In the genomic region with DNA sequence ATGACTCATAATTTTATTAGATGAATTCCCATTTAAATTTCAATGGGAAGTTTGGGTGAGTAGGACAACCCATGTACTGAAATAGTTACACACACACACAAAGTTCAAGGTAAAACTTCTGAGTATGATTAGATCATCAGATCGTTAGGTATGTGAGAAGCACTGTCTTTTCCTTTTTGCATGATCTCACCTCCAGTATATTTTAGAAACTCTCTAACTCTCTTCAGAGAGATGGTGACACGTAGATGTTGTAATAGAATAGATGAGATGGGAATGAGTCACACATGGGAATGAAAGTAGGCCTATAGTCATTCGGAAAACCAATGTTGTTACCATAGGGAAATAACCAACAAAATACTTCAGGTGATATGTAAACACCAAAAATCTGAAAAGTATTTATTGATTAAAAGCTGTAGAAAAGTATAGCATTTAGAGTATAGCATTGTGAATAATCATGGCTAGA, we compare ENCODE assay signal across 11 cellular contexts. TPM values are rescaled to one million over a fixed set of nuclear protein-coding genes. Genes with fewer than 3 reads are reported as not detected.
A peak's percentile ranks its signal among the peaks of the same experiment; 100 is the strongest.
DNase-seq lines count a peak whose midpoint lies in the region; ATAC-seq, FAIRE-seq and TF ChIP-seq lines count a peak whose summit lies in the region.
"Had no signal": no experiment of that assay in that cellular context is flagged by ENCODE, and none has a peak within 500 bp of the region (broad histone marks: within the 10 kb centered on the region; RNA-seq: fewer than 3 reads in every experiment).

No MANE protein-coding gene starts in this region.

- peak overlapping the region; percentile 99 for H3K27ac ChIP-seq in ACC112 (ENCODE audit: low read depth, low read length)

- H3K4me1 ChIP-seq in ACC112 (ENCODE audit: control insufficient read depth, insufficient read depth, low read length, unreplicated experiment): peaks cover 30% of the 10 kb centered on the region

- no peak for FAIRE-seq in frontal cortex (lab: Jason Lieb, UNC)

- ATAC-seq in GM21423 (IDR thresholded peaks at IDR 0.05; ENCODE audit: unreplicated experiment): no peak

- H3K4me3 ChIP-seq in ACC112 (ENCODE audit: low read depth, low read length) (no peak overlapping the region), foreskin fibroblast (ENCODE audit: low read depth in 1 of 2, low read length in 2 of 2) (no peak overlapping the region)

- H3K79me2 ChIP-seq in ACC112 (ENCODE audit: control insufficient read depth, insufficient read depth, low read length, unreplicated experiment): no peaks in the 10 kb centered on the region

- no peak overlapping the region for H2AFZ ChIP-seq in ACC112 (ENCODE audit: low read length, unreplicated experiment)

- DNase-seq in GM20000 (ENCODE audit: low spot score) (peak; percentile 39), RPMI7951 (ENCODE audit: low read depth) (peak; percentile 84), foreskin fibroblast (peak; percentile 87 to 90), NCI-H774 (lab: John Stamatoyannopoulos, UW) (no peak), activated gamma-delta T cell (lab: John Stamatoyannopoulos, UW) (no peak), frontal cortex (ENCODE audit: low spot score in 2 of 2) (no peak)
- DNase-seq: activated CD4-positive, alpha-beta T cell treated with anti-CD3 and anti-CD28 coated beads, Interleukin-2, amount 50 U/mL, for 48 hours; NCI-H187 treated with DMSO at 0.1 percent for 48 hours had no signal

- H3K27me3 ChIP-seq in ACC112 (ENCODE audit: insufficient read depth, low read length): no peaks in the 10 kb centered on the region

- TF ChIP-seq CTCF in GM20000 (IDR thresholded peaks at IDR 0.05; ENCODE audit: extremely low read depth, missing control alignments) (no peak), foreskin fibroblast (IDR thresholded peaks at IDR 0.05; ENCODE audit: low read depth, low read length) (no peak)

- H3K36me3 ChIP-seq in ACC112 (ENCODE audit: insufficient read depth, low read length): no peaks in the 10 kb centered on the region

RNA-seq across cellular contexts. Expression of gene KRT23, which starts 22.2 kb away (rescaled TPM):
- 0.20 TPM in 1 of 2 replicates, not detected in the other for total RNA-seq in RPMI7951 (2014; rRNA removed; shearing (Covaris generic))
- 0.41 TPM for total RNA-seq in frontal cortex
- total RNA-seq: subcutaneous adipose tissue had no signal

RNA-seq across cellular contexts. Expression of gene KRT20, which starts 30.2 kb away (rescaled TPM):
- not detected in 2 replicates for total RNA-seq in RPMI7951 (2014; rRNA removed; shearing (Covaris generic))
- total RNA-seq in frontal cortex: not detected
- total RNA-seq: subcutaneous adipose tissue had no signal

RNA-seq across cellular contexts. Expression of gene KRT12, which starts 48.2 kb away (rescaled TPM):
- total RNA-seq in RPMI7951 (2014; rRNA removed; shearing (Covaris generic)): not detected in 2 replicates
- total RNA-seq in frontal cortex: not detected

RNA-seq across cellular contexts. Expression of gene KRT39, which starts 51.5 kb away (rescaled TPM):
- 0.24 TPM in 1 of 2 replicates, not detected in the other for total RNA-seq in RPMI7951 (2014; rRNA removed; shearing (Covaris generic))
- not detected for total RNA-seq in frontal cortex
- total RNA-seq: subcutaneous adipose tissue had no signal

Comparison
In these comparisons a context has a peak if more than half of its experiments do, and no peak if none do; other contexts are left out.
1. DNase-seq: peak in GM20000 (single experiment), RPMI7951 (single experiment) and foreskin fibroblast (2 of 2); none in NCI-H774 (single experiment), activated gamma-delta T cell (single experiment) and frontal cortex (0 of 2).